ENCODE assay signal across 1 cellular context in genomic region chr10:132185601-132186487, GRCh38.
TF ChIP-seq lines count a peak whose summit lies in the region.

No MANE protein-coding gene starts in this region.

TF ChIP-seq in K562, 482 proteins besides CTCF, POLR2A, EP300 and RAD21 (continued from another document):
- TF ChIP-seq E2F3 (CRISPR knock-in tag; IDR thresholded peaks at IDR 0.05) (no peak), FOXJ3 (CRISPR knock-in tag; IDR thresholded peaks at IDR 0.05) (no peak), ZNF436 (CRISPR knock-in tag; IDR thresholded peaks at IDR 0.05) (no peak), ETS2 (tag; IDR thresholded peaks at IDR 0.05; ENCODE audit: borderline replicate concordance, poor library complexity, severe bottlenecking) (no peak), ZC3H4 (CRISPR knock-in tag; IDR thresholded peaks at IDR 0.05; ENCODE audit: borderline replicate concordance) (no peak), NR2C2 (CRISPR knock-in tag; IDR thresholded peaks at IDR 0.05) (no peak), NR2C2 (tag; IDR thresholded peaks at IDR 0.05) (no peak), KAT2B (IDR thresholded peaks at IDR 0.05; ENCODE audit: low read depth, low read length) (no peak), SAFB (IDR thresholded peaks at IDR 0.05; ENCODE audit: borderline replicate concordance, low read depth, low read length) (peak; percentile 66; the same call in 1 of the 2 replicates), NCOA6 (IDR thresholded peaks at IDR 0.05) (0 out of 2 replicates have a peak, but pooled peaks have one; percentile 27), CXXC5 (CRISPR knock-in tag; IDR thresholded peaks at IDR 0.05) (peak; percentile 62), CUX1 (CRISPR knock-in tag; IDR thresholded peaks at IDR 0.05) (no peak), RBM39 (optimal IDR thresholded peaks at IDR 0.05; ENCODE audit: low read depth, low read length) (no peak), ZSCAN32 (CRISPR knock-in tag; IDR thresholded peaks at IDR 0.05) (no peak), CAMTA2 (CRISPR knock-in tag; conservative IDR thresholded peaks at IDR 0.05) (no peak), CTBP1 (IDR thresholded peaks at IDR 0.05; ENCODE audit: borderline replicate concordance) (0 out of 2 replicates have a peak, but pooled peaks have one; percentile 23), TCF7L2 (IDR thresholded peaks at IDR 0.05; ENCODE audit: low read depth, low read length) (no peak), ZNF511 (CRISPR knock-in tag; IDR thresholded peaks at IDR 0.05) (peak; percentile 45; the same call in 1 of the 2 replicates), NCOA4 (IDR thresholded peaks at IDR 0.05; ENCODE audit: partially characterized antibody) (no peak), E2F6 (IDR thresholded peaks at IDR 0.05; ENCODE audit: borderline replicate concordance in 1 of 2, extremely low read depth in 1 of 2, insufficient read depth in 1 of 2, insufficient read length in 1 of 2, low read depth in 1 of 2, low read length in 1 of 2, poor library complexity in 1 of 2, severe bottlenecking in 1 of 2) (peak in 1 of 2 experiments; percentile 44), CEBPG (CRISPR knock-in tag; IDR thresholded peaks at IDR 0.05) (no peak), CEBPG (tag; conservative IDR thresholded peaks at IDR 0.05 in 1 of 2, IDR thresholded peaks at IDR 0.05 in 1 of 2) (no peak), ZNF79 (CRISPR knock-in tag; IDR thresholded peaks at IDR 0.05; ENCODE audit: low read depth) (no peak), KLF13 (tag; IDR thresholded peaks at IDR 0.05; ENCODE audit: borderline replicate concordance, low read depth) (no peak), SRSF7 (optimal IDR thresholded peaks at IDR 0.05; ENCODE audit: low read depth, low read length) (no peak), POU5F1 (IDR thresholded peaks at IDR 0.05; ENCODE audit: borderline replicate concordance, low read depth, low read length, partially characterized antibody) (no peak)
- TF ChIP-seq, protein P1, sequence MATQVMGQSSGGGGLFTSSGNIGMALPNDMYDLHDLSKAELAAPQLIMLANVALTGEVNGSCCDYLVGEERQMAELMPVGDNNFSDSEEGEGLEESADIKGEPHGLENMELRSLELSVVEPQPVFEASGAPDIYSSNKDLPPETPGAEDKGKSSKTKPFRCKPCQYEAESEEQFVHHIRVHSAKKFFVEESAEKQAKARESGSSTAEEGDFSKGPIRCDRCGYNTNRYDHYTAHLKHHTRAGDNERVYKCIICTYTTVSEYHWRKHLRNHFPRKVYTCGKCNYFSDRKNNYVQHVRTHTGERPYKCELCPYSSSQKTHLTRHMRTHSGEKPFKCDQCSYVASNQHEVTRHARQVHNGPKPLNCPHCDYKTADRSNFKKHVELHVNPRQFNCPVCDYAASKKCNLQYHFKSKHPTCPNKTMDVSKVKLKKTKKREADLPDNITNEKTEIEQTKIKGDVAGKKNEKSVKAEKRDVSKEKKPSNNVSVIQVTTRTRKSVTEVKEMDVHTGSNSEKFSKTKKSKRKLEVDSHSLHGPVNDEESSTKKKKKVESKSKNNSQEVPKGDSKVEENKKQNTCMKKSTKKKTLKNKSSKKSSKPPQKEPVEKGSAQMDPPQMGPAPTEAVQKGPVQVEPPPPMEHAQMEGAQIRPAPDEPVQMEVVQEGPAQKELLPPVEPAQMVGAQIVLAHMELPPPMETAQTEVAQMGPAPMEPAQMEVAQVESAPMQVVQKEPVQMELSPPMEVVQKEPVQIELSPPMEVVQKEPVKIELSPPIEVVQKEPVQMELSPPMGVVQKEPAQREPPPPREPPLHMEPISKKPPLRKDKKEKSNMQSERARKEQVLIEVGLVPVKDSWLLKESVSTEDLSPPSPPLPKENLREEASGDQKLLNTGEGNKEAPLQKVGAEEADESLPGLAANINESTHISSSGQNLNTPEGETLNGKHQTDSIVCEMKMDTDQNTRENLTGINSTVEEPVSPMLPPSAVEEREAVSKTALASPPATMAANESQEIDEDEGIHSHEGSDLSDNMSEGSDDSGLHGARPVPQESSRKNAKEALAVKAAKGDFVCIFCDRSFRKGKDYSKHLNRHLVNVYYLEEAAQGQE (CRISPR knock-in tag; IDR thresholded peaks at IDR 0.05; ENCODE audit: low read depth), result peak; percentile 94
- TF ChIP-seq, protein P2, sequence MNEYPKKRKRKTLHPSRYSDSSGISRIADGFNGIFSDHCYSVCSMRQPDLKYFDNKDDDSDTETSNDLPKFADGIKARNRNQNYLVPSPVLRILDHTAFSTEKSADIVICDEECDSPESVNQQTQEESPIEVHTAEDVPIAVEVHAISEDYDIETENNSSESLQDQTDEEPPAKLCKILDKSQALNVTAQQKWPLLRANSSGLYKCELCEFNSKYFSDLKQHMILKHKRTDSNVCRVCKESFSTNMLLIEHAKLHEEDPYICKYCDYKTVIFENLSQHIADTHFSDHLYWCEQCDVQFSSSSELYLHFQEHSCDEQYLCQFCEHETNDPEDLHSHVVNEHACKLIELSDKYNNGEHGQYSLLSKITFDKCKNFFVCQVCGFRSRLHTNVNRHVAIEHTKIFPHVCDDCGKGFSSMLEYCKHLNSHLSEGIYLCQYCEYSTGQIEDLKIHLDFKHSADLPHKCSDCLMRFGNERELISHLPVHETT (CRISPR knock-in tag; conservative IDR thresholded peaks at IDR 0.05 in 1 of 2, IDR thresholded peaks at IDR 0.05 in 1 of 2), result no peak
- TF ChIP-seq, protein P3, sequence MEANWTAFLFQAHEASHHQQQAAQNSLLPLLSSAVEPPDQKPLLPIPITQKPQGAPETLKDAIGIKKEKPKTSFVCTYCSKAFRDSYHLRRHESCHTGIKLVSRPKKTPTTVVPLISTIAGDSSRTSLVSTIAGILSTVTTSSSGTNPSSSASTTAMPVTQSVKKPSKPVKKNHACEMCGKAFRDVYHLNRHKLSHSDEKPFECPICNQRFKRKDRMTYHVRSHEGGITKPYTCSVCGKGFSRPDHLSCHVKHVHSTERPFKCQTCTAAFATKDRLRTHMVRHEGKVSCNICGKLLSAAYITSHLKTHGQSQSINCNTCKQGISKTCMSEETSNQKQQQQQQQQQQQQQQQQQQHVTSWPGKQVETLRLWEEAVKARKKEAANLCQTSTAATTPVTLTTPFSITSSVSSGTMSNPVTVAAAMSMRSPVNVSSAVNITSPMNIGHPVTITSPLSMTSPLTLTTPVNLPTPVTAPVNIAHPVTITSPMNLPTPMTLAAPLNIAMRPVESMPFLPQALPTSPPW (CRISPR knock-in tag; IDR thresholded peaks at IDR 0.05), result peak; percentile 78
- TF ChIP-seq, protein P4, sequence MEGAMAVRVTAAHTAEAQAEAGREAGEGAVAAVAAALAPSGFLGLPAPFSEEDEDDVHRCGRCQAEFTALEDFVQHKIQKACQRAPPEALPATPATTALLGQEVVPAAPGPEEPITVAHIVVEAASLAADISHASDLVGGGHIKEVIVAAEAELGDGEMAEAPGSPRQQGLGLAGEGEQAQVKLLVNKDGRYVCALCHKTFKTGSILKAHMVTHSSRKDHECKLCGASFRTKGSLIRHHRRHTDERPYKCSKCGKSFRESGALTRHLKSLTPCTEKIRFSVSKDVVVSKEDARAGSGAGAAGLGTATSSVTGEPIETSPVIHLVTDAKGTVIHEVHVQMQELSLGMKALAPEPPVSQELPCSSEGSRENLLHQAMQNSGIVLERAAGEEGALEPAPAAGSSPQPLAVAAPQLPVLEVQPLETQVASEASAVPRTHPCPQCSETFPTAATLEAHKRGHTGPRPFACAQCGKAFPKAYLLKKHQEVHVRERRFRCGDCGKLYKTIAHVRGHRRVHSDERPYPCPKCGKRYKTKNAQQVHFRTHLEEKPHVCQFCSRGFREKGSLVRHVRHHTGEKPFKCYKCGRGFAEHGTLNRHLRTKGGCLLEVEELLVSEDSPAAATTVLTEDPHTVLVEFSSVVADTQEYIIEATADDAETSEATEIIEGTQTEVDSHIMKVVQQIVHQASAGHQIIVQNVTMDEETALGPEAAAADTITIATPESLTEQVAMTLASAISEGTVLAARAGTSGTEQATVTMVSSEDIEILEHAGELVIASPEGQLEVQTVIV (CRISPR knock-in tag; IDR thresholded peaks at IDR 0.05; ENCODE audit: borderline replicate concordance), result no peak
- TF ChIP-seq, protein P5, sequence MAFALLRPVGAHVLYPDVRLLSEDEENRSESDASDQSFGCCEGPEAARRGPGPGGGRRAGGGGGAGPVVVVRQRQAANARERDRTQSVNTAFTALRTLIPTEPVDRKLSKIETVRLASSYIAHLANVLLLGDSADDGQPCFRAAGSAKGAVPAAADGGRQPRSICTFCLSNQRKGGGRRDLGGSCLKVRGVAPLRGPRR (CRISPR knock-in tag; IDR thresholded peaks at IDR 0.05), result no peak
- TF ChIP-seq, protein P6, sequence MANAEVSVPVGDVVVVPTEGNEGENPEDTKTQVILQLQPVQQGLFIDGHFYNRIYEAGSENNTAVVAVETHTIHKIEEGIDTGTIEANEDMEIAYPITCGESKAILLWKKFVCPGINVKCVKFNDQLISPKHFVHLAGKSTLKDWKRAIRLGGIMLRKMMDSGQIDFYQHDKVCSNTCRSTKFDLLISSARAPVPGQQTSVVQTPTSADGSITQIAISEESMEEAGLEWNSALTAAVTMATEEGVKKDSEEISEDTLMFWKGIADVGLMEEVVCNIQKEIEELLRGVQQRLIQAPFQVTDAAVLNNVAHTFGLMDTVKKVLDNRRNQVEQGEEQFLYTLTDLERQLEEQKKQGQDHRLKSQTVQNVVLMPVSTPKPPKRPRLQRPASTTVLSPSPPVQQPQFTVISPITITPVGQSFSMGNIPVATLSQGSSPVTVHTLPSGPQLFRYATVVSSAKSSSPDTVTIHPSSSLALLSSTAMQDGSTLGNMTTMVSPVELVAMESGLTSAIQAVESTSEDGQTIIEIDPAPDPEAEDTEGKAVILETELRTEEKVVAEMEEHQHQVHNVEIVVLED (CRISPR knock-in tag; IDR thresholded peaks at IDR 0.05), result peak; percentile 75
